Comparison of ENCODE assay signal across 1 cellular context in genomic region chr11:73753938-73754337, GRCh38.
TF ChIP-seq lines count a peak whose summit lies in the region.

No MANE protein-coding gene starts in this region.

TF ChIP-seq in HepG2, 621 proteins besides CTCF, POLR2A, EP300 and RAD21:
- TF ChIP-seq THAP8 (CRISPR knock-in tag; IDR thresholded peaks at IDR 0.05; ENCODE audit: borderline replicate concordance), result no peak
- peak; percentile 54; the same call in 1 of the 2 replicates for TF ChIP-seq CEBPG (CRISPR knock-in tag; IDR thresholded peaks at IDR 0.05)
- no peak for TF ChIP-seq ZMYM2 (CRISPR knock-in tag; IDR thresholded peaks at IDR 0.05)
- TF ChIP-seq NR2F1 (CRISPR knock-in tag; IDR thresholded peaks at IDR 0.05), result no peak
- no peak for TF ChIP-seq CREB1 (IDR thresholded peaks at IDR 0.05)
- 0 out of 2 replicates have a peak, but pooled peaks have one; percentile 18 for TF ChIP-seq CREB1 (CRISPR knock-in tag; IDR thresholded peaks at IDR 0.05)
- TF ChIP-seq NCOR1 (IDR thresholded peaks at IDR 0.05; ENCODE audit: borderline replicate concordance, low read length), result 0 out of 2 replicates have a peak, but pooled peaks have one; percentile 19
- peak; percentile 39; the same call in 1 of the 2 replicates for TF ChIP-seq HNF4A (CRISPR knock-in tag; IDR thresholded peaks at IDR 0.05)
- peak; percentile 43; the same call in 1 of the 2 replicates for TF ChIP-seq HNF4G (IDR thresholded peaks at IDR 0.05; ENCODE audit: borderline replicate concordance, low read depth, low read length)
- TF ChIP-seq HNF4G (CRISPR knock-in tag; IDR thresholded peaks at IDR 0.05; ENCODE audit: borderline replicate concordance, low read depth), result no peak
- TF ChIP-seq CEBPB (IDR thresholded peaks at IDR 0.05; ENCODE audit: borderline replicate concordance, low read depth, low read length), result peak; percentile 7; the same call in 1 of the 2 replicates
TF ChIP-seq in HepG2: peak in this region for 6.
